In genomic region chr12:122003646-122004611, GRCh38 we compare ENCODE assay signal across 9 cellular contexts. TPM values are rescaled to one million over a fixed set of nuclear protein-coding genes. Genes with fewer than 3 reads are reported as not detected.
A peak's percentile ranks its signal among the peaks of the same experiment; 100 is the strongest.
DNase-seq lines count a peak whose midpoint lies in the region; ATAC-seq, FAIRE-seq and TF ChIP-seq lines count a peak whose summit lies in the region.
"Had no signal": no experiment of that assay in that cellular context is flagged by ENCODE, and none has a peak within 500 bp of the region (broad histone marks: within the 10 kb centered on the region; RNA-seq: fewer than 3 reads in every experiment).

No MANE protein-coding gene starts in this region.

- H3K4me3 ChIP-seq in fibroblast of the aortic adventitia (ENCODE audit: low read depth, low read length) (no peak overlapping the region), thoracic aorta (peak overlapping the region; percentile 35)

- ATAC-seq in thoracic aorta (ENCODE audit: insufficient number of reproducible peaks, low FRiP score, low read depth) (no peak), HG03571 (IDR thresholded peaks at IDR 0.05; ENCODE audit: unreplicated experiment) (no peak), HG02938 (IDR thresholded peaks at IDR 0.05; ENCODE audit: unreplicated experiment) (no peak)

- H3K4me1 ChIP-seq in thoracic aorta (ENCODE audit: control insufficient read depth in 1 of 2, low read depth in 2 of 2), result peaks cover 19 to 32% of the 10 kb centered on the region in 2 donors

- H3K36me3 ChIP-seq in thoracic aorta, result no peaks in the 10 kb centered on the region

- TF ChIP-seq CTCF in fibroblast of the aortic adventitia (IDR thresholded peaks at IDR 0.05; ENCODE audit: insufficient read depth, low read length) (no peak), thoracic aorta (IDR thresholded peaks at IDR 0.05) (no peak)

- H3K27ac ChIP-seq in thoracic aorta, result peak overlapping the region; percentile 87 to 95

- H3K9me3 ChIP-seq in thoracic aorta, result peaks cover 3% of the 10 kb centered on the region

- FAIRE-seq in GM19239 (lab: Jason Lieb, UNC), result peak; percentile 8

- no peaks in the 10 kb centered on the region for H3K27me3 ChIP-seq in thoracic aorta (replicated peaks; ENCODE audit: insufficient read depth)

- no peak for DNase-seq in GM19239 (ENCODE audit: insufficient read length, low spot score)
- peak; percentile 98 for DNase-seq in NAMALWA (ENCODE audit: low spot score)
- DNase-seq in fibroblast of the aortic adventitia (ENCODE audit: low read depth), result peak; percentile 88
- no peak for DNase-seq in thoracic aorta (ENCODE audit: low spot score)
- DNase-seq in H4 (ENCODE audit: low spot score), result no peak
- DNase-seq: anterior cingulate cortex, NCI-H1694 had no signal

RNA-seq across cellular contexts. Expression of gene BCL7A, which starts 17.8 kb away (rescaled TPM):
- total RNA-seq in fibroblast of the aortic adventitia (ENCODE audit: low replicate concordance), result 3.2 and 12.2 TPM in 2 replicates
- 10 to 100 TPM in 1 of 2 donors, 1 to 10 TPM in 1; 9.6 to 12.9 TPM for total RNA-seq in thoracic aorta
- total RNA-seq in H4 (2014; rRNA removed; shearing (Covaris generic)), result 1.5 and 1.8 TPM in 2 replicates

Comparison
In these comparisons a context has a peak if more than half of its experiments do, and no peak if none do; other contexts are left out.
1. DNase-seq: peak in NAMALWA (single experiment) and fibroblast of the aortic adventitia (single experiment); none in GM19239 (single experiment), thoracic aorta (single experiment) and H4 (single experiment).